ENCODE assay signal across 2 cellular contexts in genomic region chr7:96657347-96658010, GRCh38.
TF ChIP-seq lines count a peak whose summit lies in the region.

No MANE protein-coding gene starts in this region.

TF ChIP-seq in GM23338, 12 proteins besides CTCF, POLR2A, EP300 and RAD21:
- TF ChIP-seq STAT1 (IDR thresholded peaks at IDR 0.05; ENCODE audit: unreplicated experiment): no peak
- TF ChIP-seq, protein P1, sequence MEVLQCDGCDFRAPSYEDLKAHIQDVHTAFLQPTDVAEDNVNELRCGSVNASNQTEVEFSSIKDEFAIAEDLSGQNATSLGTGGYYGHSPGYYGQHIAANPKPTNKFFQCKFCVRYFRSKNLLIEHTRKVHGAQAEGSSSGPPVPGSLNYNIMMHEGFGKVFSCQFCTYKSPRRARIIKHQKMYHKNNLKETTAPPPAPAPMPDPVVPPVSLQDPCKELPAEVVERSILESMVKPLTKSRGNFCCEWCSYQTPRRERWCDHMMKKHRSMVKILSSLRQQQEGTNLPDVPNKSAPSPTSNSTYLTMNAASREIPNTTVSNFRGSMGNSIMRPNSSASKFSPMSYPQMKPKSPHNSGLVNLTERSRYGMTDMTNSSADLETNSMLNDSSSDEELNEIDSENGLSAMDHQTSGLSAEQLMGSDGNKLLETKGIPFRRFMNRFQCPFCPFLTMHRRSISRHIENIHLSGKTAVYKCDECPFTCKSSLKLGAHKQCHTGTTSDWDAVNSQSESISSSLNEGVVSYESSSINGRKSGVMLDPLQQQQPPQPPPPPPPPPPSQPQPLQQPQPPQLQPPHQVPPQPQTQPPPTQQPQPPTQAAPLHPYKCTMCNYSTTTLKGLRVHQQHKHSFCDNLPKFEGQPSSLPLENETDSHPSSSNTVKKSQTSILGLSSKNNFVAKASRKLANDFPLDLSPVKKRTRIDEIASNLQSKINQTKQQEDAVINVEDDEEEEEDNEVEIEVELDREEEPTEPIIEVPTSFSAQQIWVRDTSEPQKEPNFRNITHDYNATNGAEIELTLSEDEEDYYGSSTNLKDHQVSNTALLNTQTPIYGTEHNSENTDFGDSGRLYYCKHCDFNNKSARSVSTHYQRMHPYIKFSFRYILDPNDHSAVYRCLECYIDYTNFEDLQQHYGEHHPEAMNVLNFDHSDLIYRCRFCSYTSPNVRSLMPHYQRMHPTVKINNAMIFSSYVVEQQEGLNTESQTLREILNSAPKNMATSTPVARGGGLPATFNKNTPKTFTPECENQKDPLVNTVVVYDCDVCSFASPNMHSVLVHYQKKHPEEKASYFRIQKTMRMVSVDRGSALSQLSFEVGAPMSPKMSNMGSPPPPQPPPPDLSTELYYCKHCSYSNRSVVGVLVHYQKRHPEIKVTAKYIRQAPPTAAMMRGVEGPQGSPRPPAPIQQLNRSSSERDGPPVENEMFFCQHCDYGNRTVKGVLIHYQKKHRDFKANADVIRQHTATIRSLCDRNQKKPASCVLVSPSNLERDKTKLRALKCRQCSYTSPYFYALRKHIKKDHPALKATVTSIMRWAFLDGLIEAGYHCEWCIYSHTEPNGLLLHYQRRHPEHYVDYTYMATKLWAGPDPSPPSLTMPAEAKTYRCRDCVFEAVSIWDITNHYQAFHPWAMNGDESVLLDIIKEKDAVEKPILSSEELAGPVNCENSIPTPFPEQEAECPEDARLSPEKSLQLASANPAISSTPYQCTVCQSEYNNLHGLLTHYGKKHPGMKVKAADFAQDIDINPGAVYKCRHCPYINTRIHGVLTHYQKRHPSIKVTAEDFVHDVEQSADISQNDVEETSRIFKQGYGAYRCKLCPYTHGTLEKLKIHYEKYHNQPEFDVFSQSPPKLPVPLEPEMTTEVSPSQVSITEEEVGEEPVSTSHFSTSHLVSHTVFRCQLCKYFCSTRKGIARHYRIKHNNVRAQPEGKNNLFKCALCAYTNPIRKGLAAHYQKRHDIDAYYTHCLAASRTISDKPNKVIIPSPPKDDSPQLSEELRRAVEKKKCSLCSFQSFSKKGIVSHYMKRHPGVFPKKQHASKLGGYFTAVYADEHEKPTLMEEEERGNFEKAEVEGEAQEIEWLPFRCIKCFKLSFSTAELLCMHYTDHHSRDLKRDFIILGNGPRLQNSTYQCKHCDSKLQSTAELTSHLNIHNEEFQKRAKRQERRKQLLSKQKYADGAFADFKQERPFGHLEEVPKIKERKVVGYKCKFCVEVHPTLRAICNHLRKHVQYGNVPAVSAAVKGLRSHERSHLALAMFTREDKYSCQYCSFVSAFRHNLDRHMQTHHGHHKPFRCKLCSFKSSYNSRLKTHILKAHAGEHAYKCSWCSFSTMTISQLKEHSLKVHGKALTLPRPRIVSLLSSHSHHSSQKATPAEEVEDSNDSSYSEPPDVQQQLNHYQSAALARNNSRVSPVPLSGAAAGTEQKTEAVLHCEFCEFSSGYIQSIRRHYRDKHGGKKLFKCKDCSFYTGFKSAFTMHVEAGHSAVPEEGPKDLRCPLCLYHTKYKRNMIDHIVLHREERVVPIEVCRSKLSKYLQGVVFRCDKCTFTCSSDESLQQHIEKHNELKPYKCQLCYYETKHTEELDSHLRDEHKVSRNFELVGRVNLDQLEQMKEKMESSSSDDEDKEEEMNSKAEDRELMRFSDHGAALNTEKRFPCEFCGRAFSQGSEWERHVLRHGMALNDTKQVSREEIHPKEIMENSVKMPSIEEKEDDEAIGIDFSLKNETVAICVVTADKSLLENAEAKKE (CRISPR knock-in tag; IDR thresholded peaks at IDR 0.05): 0 out of 2 replicates have a peak, but pooled peaks have one; percentile 8
TF ChIP-seq in GM23338: peak in this region for 1.

TF ChIP-seq in endothelial cell of umbilical vein, 7 proteins besides CTCF, POLR2A, EP300 and RAD21:
- TF ChIP-seq, protein P2, sequence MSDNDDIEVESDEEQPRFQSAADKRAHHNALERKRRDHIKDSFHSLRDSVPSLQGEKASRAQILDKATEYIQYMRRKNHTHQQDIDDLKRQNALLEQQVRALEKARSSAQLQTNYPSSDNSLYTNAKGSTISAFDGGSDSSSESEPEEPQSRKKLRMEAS (IDR thresholded peaks at IDR 0.05; ENCODE audit: insufficient read depth, insufficient read length): no peak
- TF ChIP-seq FOS (IDR thresholded peaks at IDR 0.05; ENCODE audit: borderline replicate concordance, insufficient read depth, low read length) (peak; percentile 49), GATA2 (IDR thresholded peaks at IDR 0.05; ENCODE audit: insufficient read depth, insufficient read length, low read depth, low read length) (no peak), JUN (IDR thresholded peaks at IDR 0.05; ENCODE audit: borderline replicate concordance, insufficient read depth, insufficient read length, low read depth) (peak; percentile 20), POLR2AphosphoS5 (IDR thresholded peaks at IDR 0.05; ENCODE audit: insufficient read depth, low read depth, low read length) (peak; percentile 32), EZH2 (IDR thresholded peaks at IDR 0.05; ENCODE audit: borderline replicate concordance, low read depth, low read length, severe bottlenecking) (no peak), MYC (IDR thresholded peaks at IDR 0.05; ENCODE audit: low read depth, low read length) (no peak)
TF ChIP-seq in endothelial cell of umbilical vein: peak in this region for 3.
